14 cellular contexts compared by ENCODE assay signal in the genomic region with DNA sequence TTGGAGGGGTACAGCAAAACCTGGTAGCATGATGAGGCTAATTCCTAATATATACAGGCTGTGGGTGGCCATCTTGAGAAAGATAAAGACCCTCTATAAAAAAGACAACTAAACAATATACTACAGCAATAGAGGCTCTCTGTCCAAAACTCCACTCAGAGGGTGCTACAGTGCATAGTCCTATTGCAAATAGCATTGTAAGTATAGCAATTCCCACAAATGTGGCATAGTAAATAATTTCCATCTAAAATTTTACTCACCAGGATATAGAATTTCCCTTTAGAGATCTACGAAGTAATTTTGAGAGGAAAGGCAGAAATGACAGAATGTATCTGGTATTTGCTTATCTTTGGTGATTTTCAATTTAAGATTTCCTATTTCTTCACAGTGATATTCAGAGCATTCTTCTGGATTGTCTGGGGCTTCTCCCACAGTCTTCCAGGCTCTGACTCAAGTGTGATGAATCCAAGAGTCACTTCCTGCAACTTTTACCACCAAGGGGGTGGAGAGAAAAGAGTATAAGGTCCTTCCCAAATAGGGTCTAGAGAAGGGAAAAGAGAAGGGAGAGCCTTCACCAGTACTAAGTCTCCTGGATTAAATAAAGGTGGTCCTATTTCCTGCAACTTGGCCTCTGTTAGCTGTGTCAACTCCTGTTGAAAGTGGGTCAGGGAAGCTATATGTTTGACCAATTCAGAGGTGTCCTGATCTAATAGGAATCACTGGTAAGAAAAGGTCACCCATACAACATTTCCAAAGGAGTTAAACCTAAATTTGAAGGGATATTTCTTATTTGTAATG.
DNase-seq lines count a peak whose midpoint lies in the region; TF ChIP-seq lines count a peak whose summit lies in the region.
"Had no signal": no experiment of that assay in that cellular context is flagged by ENCODE, and none has a peak within 500 bp of the region (broad histone marks: within the 10 kb centered on the region; RNA-seq: fewer than 3 reads in every experiment).

No MANE protein-coding gene starts in this region.

- H3K9me3 ChIP-seq in trophoblast cell (ENCODE audit: insufficient read depth, low read depth, low read length) = no peaks in the 10 kb centered on the region
- H3K9me3 ChIP-seq: adrenal gland had no signal

- no peak overlapping the region for H2AFZ ChIP-seq in trophoblast cell (ENCODE audit: insufficient read depth, low read length, poor library complexity)

- WGBS in trophoblast cell (ENCODE audit: extremely low coverage, insufficient coverage, insufficient read length) = no CpG with 5 or more reads among the region's 1 CpG

- no peak overlapping the region for H3K4me2 ChIP-seq in trophoblast cell (ENCODE audit: low read length)

- no peak overlapping the region for H2BK12ac ChIP-seq in trophoblast cell (ENCODE audit: low read length)

- H3K27ac ChIP-seq in trophoblast cell (ENCODE audit: low read depth, low read length) = no peak overlapping the region
- H3K27ac ChIP-seq: adrenal gland, spleen had no signal

- no peaks in the 10 kb centered on the region for H3K27me3 ChIP-seq in trophoblast cell (ENCODE audit: insufficient read depth, low read length)
- H3K27me3 ChIP-seq: adrenal gland, spleen had no signal

- DNase-seq in EH (ENCODE audit: low read depth) = peak; percentile 97
- DNase-seq in RPMI7951 (ENCODE audit: low read depth) = peak; percentile 77
- peak; percentile 29 for DNase-seq in epithelial cell of proximal tubule (ENCODE audit: low read depth)
- DNase-seq in trophoblast cell = peak; percentile 18 to 65
- DNase-seq in activated effector memory CD4-positive, alpha-beta T cell treated with Interleukin-2 at 50 U/mL for 16 hours = no peak
- DNase-seq in NCI-H1105 treated with DMSO at 0.1 percent for 48 hours (lab: John Stamatoyannopoulos, UW) = no peak
- DNase-seq in NCI-H2196 treated with DMSO at 0.1 percent for 48 hours (lab: John Stamatoyannopoulos, UW; ENCODE audit: unreplicated experiment) = no peak
- DNase-seq in SKM-1 (lab: John Stamatoyannopoulos, UW; ENCODE audit: unreplicated experiment) = no peak
- DNase-seq: activated CD8-positive, alpha-beta memory T cell treated with anti-CD3 and anti-CD28 coated beads, Interleukin-2, amount 50 U/mL, for 48 hours; adrenal gland; endodermal cell; naive B cell; NCI-H187; spleen had no signal

- H3K36me3 ChIP-seq in trophoblast cell (ENCODE audit: control insufficient read depth in 1 of 2, insufficient read depth in 2 of 2, low read length in 2 of 2) = no peaks in the 10 kb centered on the region
- H3K36me3 ChIP-seq: adrenal gland, spleen had no signal

- no peak overlapping the region for H2BK120ac ChIP-seq in trophoblast cell (ENCODE audit: insufficient read depth, low read length, poor library complexity)

- no peak overlapping the region for H2AK5ac ChIP-seq in trophoblast cell (ENCODE audit: low read length)

- no peaks in the 10 kb centered on the region for H3K79me2 ChIP-seq in trophoblast cell (ENCODE audit: control insufficient read depth, insufficient read depth, low read length, poor library complexity)

- H4K8ac ChIP-seq in trophoblast cell (ENCODE audit: low read depth, low read length) = no peak overlapping the region

- no peak for TF ChIP-seq CTCF in epithelial cell of proximal tubule (conservative IDR thresholded peaks at IDR 0.05; ENCODE audit: low read depth, low read length)

- H3K4ac ChIP-seq in trophoblast cell (ENCODE audit: low read depth, low read length) = no peak overlapping the region

- no peak overlapping the region for H3K9ac ChIP-seq in trophoblast cell (ENCODE audit: low read length)

- H2BK5ac ChIP-seq in trophoblast cell (ENCODE audit: low read depth, low read length, poor library complexity) = no peak overlapping the region

- H3K14ac ChIP-seq in trophoblast cell (ENCODE audit: low read length) = no peak overlapping the region

- H3K23ac ChIP-seq in trophoblast cell (ENCODE audit: low read length) = no peak overlapping the region

- H3K4me3 ChIP-seq in epithelial cell of proximal tubule (ENCODE audit: low read depth, low read length) (no peak overlapping the region), trophoblast cell (ENCODE audit: low read depth, low read length) (no peak overlapping the region)
- H3K4me3 ChIP-seq: adrenal gland, spleen had no signal

- H4K12ac ChIP-seq in trophoblast cell (ENCODE audit: low read depth, low read length) = no peak overlapping the region

- H4K91ac ChIP-seq in trophoblast cell (ENCODE audit: low read depth, low read length) = no peak overlapping the region

- H3K18ac ChIP-seq in trophoblast cell (ENCODE audit: low read length) = no peak overlapping the region

- H3K4me1 ChIP-seq in trophoblast cell (ENCODE audit: control insufficient read depth in 1 of 2, insufficient read depth in 2 of 2, low read length in 2 of 2) = peaks cover 0 to 2% of the 10 kb centered on the region in 2 experiments
- H3K4me1 ChIP-seq: adrenal gland, spleen had no signal

- H3K79me1 ChIP-seq in trophoblast cell (ENCODE audit: low read length) = no peaks in the 10 kb centered on the region

Comparison
In these comparisons a context has a peak if more than half of its experiments do, and no peak if none do; other contexts are left out.
1. DNase-seq: peak in EH (single experiment), RPMI7951 (single experiment), epithelial cell of proximal tubule (single experiment) and trophoblast cell (2 of 2); none in activated effector memory CD4-positive, alpha-beta T cell treated with Interleukin-2 at 50 U/mL for 16 hours (single experiment), NCI-H1105 treated with DMSO at 0.1 percent for 48 hours (single experiment), NCI-H2196 treated with DMSO at 0.1 percent for 48 hours (single experiment) and SKM-1 (single experiment).